Comparison of ENCODE assay signal across 13 cellular contexts in genomic region chr13:44159633-44160279, GRCh38.
DNase-seq lines count a peak whose midpoint lies in the region; ATAC-seq, FAIRE-seq and TF ChIP-seq lines count a peak whose summit lies in the region.
"Had no signal": no experiment of that assay in that cellular context is flagged by ENCODE, and none has a peak within 500 bp of the region (broad histone marks: within the 10 kb centered on the region; RNA-seq: fewer than 3 reads in every experiment).

No MANE protein-coding gene starts in this region.

- no peak overlapping the region for H3K27ac Mint-ChIP-seq in glutamatergic neuron (ENCODE audit: unreplicated experiment)
- H3K27ac Mint-ChIP-seq: CD8-positive, alpha-beta T cell had no signal

- H3K79me2 ChIP-seq in PC-3 (ENCODE audit: low read length) (no peaks in the 10 kb centered on the region), mammary epithelial cell (ENCODE audit: insufficient read depth, low read length) (no peaks in the 10 kb centered on the region)

- no peaks in the 10 kb centered on the region for H3K36me3 ChIP-seq in PC-3 (ENCODE audit: low read depth, low read length)
- no peaks in the 10 kb centered on the region for H3K36me3 ChIP-seq in mammary epithelial cell (ENCODE audit: insufficient read depth, low read length)
- no peaks in the 10 kb centered on the region for H3K36me3 ChIP-seq in muscle layer of colon (ENCODE audit: insufficient read depth, low read length)
- no peaks in the 10 kb centered on the region for H3K36me3 ChIP-seq in WERI-Rb-1
- H3K36me3 ChIP-seq: cardiac muscle cell had no signal

- BruUV-seq in PC-3 (replicated peaks; lab: Mats Ljungman, UMichigan): TSS peak; percentile 60
- BruUV-seq in mammary epithelial cell (replicated peaks; lab: Mats Ljungman, UMichigan): TSS peak; percentile 66

- H3K4me3 ChIP-seq in PC-3 (ENCODE audit: low read length) (no peak overlapping the region), mammary epithelial cell (replicated peaks in 1 of 3; ENCODE audit: insufficient read depth in 1 of 3, low read depth in 2 of 3, low read length in 3 of 3) (no peak overlapping the region), muscle layer of colon (ENCODE audit: low read depth in 1 of 2, low read length in 2 of 2) (no peak overlapping the region), WERI-Rb-1 (ENCODE audit: low read depth, low read length) (no peak overlapping the region)
- H3K4me3 ChIP-seq: cardiac muscle cell had no signal

- H3K4me1 Mint-ChIP-seq in glutamatergic neuron (ENCODE audit: low read depth, unreplicated experiment): peaks cover 8% of the 10 kb centered on the region

- FAIRE-seq in urothelium cell line (lab: Jason Lieb, UNC): no peak

- H3K9me3 ChIP-seq in PC-3 (ENCODE audit: low read length) (no peaks in the 10 kb centered on the region), mammary epithelial cell (replicated peaks; ENCODE audit: insufficient read depth, low read length) (no peaks in the 10 kb centered on the region), muscle layer of colon (ENCODE audit: low read length) (no peaks in the 10 kb centered on the region), WERI-Rb-1 (ENCODE audit: severe bottlenecking) (no peaks in the 10 kb centered on the region)

- H4K20me1 ChIP-seq in PC-3 (ENCODE audit: low read length) (no peaks in the 10 kb centered on the region), mammary epithelial cell (ENCODE audit: insufficient read depth, low read length) (no peaks in the 10 kb centered on the region)

- CTCF ChIA-PET in PC-3 (lab: Charles Lee): no interaction called here
- CTCF ChIA-PET in mammary epithelial cell (lab: Charles Lee; ENCODE audit: low non-redundant PET): interaction anchor here (0.7 kb wide), 1 partner anchor 370 kb away, joined by 3 read pairs; no protein-coding TSS in a partner anchor

- DNase-seq in PC-3: peak; percentile 95
- DNase-seq in mammary epithelial cell: peak; percentile 98
- DNase-seq in urothelium cell line (ENCODE audit: low spot score): peak; percentile 10
- DNase-seq in NK-92 treated with Interleukin-12 subunit alpha and Interleukin-12 subunit beta, amount 100 ng/mL, for 24 hours (lab: John Stamatoyannopoulos, UW): no peak
- DNase-seq in WERI-Rb-1: no peak
- no peak for DNase-seq in glutamatergic neuron
- DNase-seq: activated CD4-positive, alpha-beta T cell treated with anti-CD3 and anti-CD28 coated beads, Interleukin-2, amount 50 U/mL, for 48 hours; CD8-positive, alpha-beta T cell; NCI-H1092; NCI-H69; stimulated activated naive CD8-positive, alpha-beta T cell treated with anti-CD3 and anti-CD28 coated beads, Interleukin-15, Interleukin-2, amounts not matched to agents 100 U/mL and 50 U/mL, for 24 hours had no signal

- no peaks in the 10 kb centered on the region for H3K9me2 ChIP-seq in PC-3 (replicated peaks; ENCODE audit: low read length)

- in situ Hi-C loops in mammary epithelial cell (cut with MboI; ENCODE audit: low sequenced_read_pairs in 2 of 2): no loop called here

- H3K27ac ChIP-seq in PC-3 (ENCODE audit: low read length): peak overlapping the region; percentile 100
- peak overlapping the region; percentile 95 for H3K27ac ChIP-seq in mammary epithelial cell (ENCODE audit: insufficient read depth, low read depth, low read length)
- peak overlapping the region; percentile 48 for H3K27ac ChIP-seq in muscle layer of colon (ENCODE audit: low read depth, low read length)
- no peak overlapping the region for H3K27ac ChIP-seq in WERI-Rb-1
- H3K27ac ChIP-seq: cardiac muscle cell had no signal

- 10% methylated on average over 8 of the region's 8 CpGs for WGBS in mammary epithelial cell (ENCODE audit: low coverage, missing lambda C conversion rate)

- intact Hi-C loops in PC-3 (cut with micrococcal nuclease) (loop anchor here (1.0 to 2.0 kb wide), 5 partner anchors 59 to 279 kb away; no protein-coding TSS in a partner anchor), mammary epithelial cell (cut with micrococcal nuclease) (loop anchor here (1.0 kb wide), 3 partner anchors 16 to 278 kb away; no protein-coding TSS in a partner anchor)

- no peak overlapping the region for H2AFZ ChIP-seq in PC-3 (ENCODE audit: low read length)
- H2AFZ ChIP-seq in mammary epithelial cell (ENCODE audit: low read depth, low read length): peak overlapping the region; percentile 65

- H3K36me3 Mint-ChIP-seq in glutamatergic neuron (ENCODE audit: unreplicated experiment): no peaks in the 10 kb centered on the region
- H3K36me3 Mint-ChIP-seq: CD8-positive, alpha-beta T cell had no signal

- peak overlapping the region; percentile 86 for H3K9ac ChIP-seq in PC-3 (ENCODE audit: low read length)
- peak overlapping the region; percentile 63 for H3K9ac ChIP-seq in mammary epithelial cell (ENCODE audit: insufficient read depth, low read length)
- H3K9ac ChIP-seq in muscle layer of colon (ENCODE audit: low read length): no peak overlapping the region

- H3K4me1 ChIP-seq in PC-3 (ENCODE audit: insufficient read depth, low read length): peaks cover 34% of the 10 kb centered on the region
- H3K4me1 ChIP-seq in mammary epithelial cell (ENCODE audit: insufficient read depth, low read length): peaks cover 33% of the 10 kb centered on the region
- peaks cover 51% of the 10 kb centered on the region for H3K4me1 ChIP-seq in muscle layer of colon (ENCODE audit: insufficient read depth, low read length)

- H3K27me3 Mint-ChIP-seq in glutamatergic neuron (ENCODE audit: unreplicated experiment): peaks cover 1% of the 10 kb centered on the region

- ATAC-seq in PC-3: peak; percentile 97
- ATAC-seq: CD8-positive, alpha-beta T cell; stimulated activated naive CD8-positive, alpha-beta T cell treated with anti-CD3 and anti-CD28 coated beads, Interleukin-15, Interleukin-2, amounts not matched to agents 100 U/mL and 50 U/mL, for 24 hours had no signal

- dilution Hi-C loops in mammary epithelial cell (cut with HindIII; ENCODE audit: low sequenced_read_pairs): loop anchor here (5.0 kb wide), 1 partner anchor 153 kb away; no protein-coding TSS in a partner anchor

- H3F3A ChIP-seq in PC-3 (ENCODE audit: low read length, unreplicated experiment): peaks cover 6% of the 10 kb centered on the region

- H3K9me3 Mint-ChIP-seq in glutamatergic neuron (ENCODE audit: unreplicated experiment): peaks cover 1% of the 10 kb centered on the region
- H3K9me3 Mint-ChIP-seq: CD8-positive, alpha-beta T cell had no signal

- POLR2A ChIA-PET in PC-3 (lab: Charles Lee; ENCODE audit: unreplicated experiment): interaction anchor here (0.6 to 1.1 kb wide), 4 partner anchors 59 to 932 kb away, joined by 3 to 4 read pairs (median 3); no protein-coding TSS in a partner anchor

- no peak for TF ChIP-seq CTCF in PC-3 (conservative IDR thresholded peaks at IDR 0.05; ENCODE audit: low read depth, low read length)
- no peak for TF ChIP-seq CTCF in mammary epithelial cell (conservative IDR thresholded peaks at IDR 0.05 in 1 of 2, IDR thresholded peaks at IDR 0.05 in 1 of 2; ENCODE audit: extremely low read depth in 1 of 2, insufficient read depth in 1 of 2, low read depth in 1 of 2, low read length in 2 of 2)
- no peak for TF ChIP-seq CTCF in WERI-Rb-1 (IDR thresholded peaks at IDR 0.05; ENCODE audit: low read depth, low read length)
- TF ChIP-seq CTCF in glutamatergic neuron (IDR thresholded peaks at IDR 0.05; ENCODE audit: partially characterized antibody, unreplicated experiment): no peak

- no peak overlapping the region for H3K4me3 Mint-ChIP-seq in glutamatergic neuron (ENCODE audit: unreplicated experiment)
- H3K4me3 Mint-ChIP-seq: CD8-positive, alpha-beta T cell had no signal

- H3K27me3 ChIP-seq in PC-3 (ENCODE audit: low read length) (no peaks in the 10 kb centered on the region), mammary epithelial cell (ENCODE audit: insufficient read depth, low read length) (no peaks in the 10 kb centered on the region), muscle layer of colon (ENCODE audit: control insufficient read depth in 1 of 2, insufficient read depth in 2 of 2, low read length in 2 of 2) (no peaks in the 10 kb centered on the region), WERI-Rb-1 (ENCODE audit: insufficient read depth, low read depth, severe bottlenecking) (no peaks in the 10 kb centered on the region)
- H3K27me3 ChIP-seq: cardiac muscle cell had no signal

- H3K4me2 ChIP-seq in PC-3 (ENCODE audit: low read length): peak overlapping the region; percentile 43
- H3K4me2 ChIP-seq in mammary epithelial cell (ENCODE audit: insufficient read depth, low read depth, low read length): peak overlapping the region; percentile 39

Comparison
In these comparisons a context has a peak if more than half of its experiments do, and no peak if none do; other contexts are left out.
1. DNase-seq: peak in PC-3 (single experiment), mammary epithelial cell (single experiment) and urothelium cell line (single experiment); none in NK-92 treated with Interleukin-12 subunit alpha and Interleukin-12 subunit beta, amount 100 ng/mL, for 24 hours (single experiment), WERI-Rb-1 (single experiment) and glutamatergic neuron (single experiment).